1 cellular context compared by ENCODE assay signal in the genomic region with DNA sequence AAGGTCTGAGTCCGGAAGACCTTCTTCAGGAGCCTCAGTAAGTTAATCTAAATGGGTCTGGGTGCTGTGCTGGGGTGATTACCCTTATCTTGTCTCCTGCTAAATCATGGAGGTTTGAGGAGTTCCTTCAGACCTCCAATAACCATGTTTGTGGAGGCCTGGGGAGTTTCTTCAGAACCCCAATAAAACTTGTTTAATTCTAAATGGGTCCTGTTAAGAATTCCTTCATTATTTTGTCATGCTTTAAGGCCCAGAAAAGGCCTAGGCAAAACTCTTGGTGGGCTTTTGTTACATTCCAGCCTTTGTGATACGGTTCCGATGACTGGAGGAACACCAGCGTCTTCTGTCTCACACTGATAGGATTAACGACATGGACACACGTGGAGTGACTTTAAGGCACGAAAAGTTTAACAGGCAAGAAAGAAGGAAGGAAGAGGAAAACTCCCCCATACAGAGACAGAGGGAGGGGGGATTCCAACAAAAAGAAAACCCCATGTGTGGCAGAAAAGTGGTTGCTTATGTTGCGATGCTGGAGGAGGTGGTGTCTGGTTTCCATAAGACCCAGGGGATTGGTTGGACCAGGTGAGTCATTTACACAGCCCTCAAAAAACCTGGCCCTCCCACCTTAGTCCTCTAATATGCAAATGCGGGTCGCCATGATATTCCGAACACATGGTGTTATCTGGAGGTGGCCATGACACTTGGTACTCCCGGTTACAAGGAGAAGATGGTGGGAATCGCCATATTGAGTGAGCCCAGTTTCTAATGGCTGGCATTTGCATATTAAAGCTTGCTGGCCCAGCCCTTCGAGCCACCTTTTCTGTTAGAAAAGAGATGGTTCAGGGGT.
A peak's percentile ranks its signal among the peaks of the same experiment; 100 is the strongest.
TF ChIP-seq lines count a peak whose summit lies in the region.

No MANE protein-coding gene starts in this region.

TF ChIP-seq in K562, 482 proteins besides CTCF, POLR2A, EP300 and RAD21 (continued from another document and continues in another):
- TF ChIP-seq, protein P1, sequence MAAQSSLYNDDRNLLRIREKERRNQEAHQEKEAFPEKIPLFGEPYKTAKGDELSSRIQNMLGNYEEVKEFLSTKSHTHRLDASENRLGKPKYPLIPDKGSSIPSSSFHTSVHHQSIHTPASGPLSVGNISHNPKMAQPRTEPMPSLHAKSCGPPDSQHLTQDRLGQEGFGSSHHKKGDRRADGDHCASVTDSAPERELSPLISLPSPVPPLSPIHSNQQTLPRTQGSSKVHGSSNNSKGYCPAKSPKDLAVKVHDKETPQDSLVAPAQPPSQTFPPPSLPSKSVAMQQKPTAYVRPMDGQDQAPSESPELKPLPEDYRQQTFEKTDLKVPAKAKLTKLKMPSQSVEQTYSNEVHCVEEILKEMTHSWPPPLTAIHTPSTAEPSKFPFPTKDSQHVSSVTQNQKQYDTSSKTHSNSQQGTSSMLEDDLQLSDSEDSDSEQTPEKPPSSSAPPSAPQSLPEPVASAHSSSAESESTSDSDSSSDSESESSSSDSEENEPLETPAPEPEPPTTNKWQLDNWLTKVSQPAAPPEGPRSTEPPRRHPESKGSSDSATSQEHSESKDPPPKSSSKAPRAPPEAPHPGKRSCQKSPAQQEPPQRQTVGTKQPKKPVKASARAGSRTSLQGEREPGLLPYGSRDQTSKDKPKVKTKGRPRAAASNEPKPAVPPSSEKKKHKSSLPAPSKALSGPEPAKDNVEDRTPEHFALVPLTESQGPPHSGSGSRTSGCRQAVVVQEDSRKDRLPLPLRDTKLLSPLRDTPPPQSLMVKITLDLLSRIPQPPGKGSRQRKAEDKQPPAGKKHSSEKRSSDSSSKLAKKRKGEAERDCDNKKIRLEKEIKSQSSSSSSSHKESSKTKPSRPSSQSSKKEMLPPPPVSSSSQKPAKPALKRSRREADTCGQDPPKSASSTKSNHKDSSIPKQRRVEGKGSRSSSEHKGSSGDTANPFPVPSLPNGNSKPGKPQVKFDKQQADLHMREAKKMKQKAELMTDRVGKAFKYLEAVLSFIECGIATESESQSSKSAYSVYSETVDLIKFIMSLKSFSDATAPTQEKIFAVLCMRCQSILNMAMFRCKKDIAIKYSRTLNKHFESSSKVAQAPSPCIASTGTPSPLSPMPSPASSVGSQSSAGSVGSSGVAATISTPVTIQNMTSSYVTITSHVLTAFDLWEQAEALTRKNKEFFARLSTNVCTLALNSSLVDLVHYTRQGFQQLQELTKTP (IDR thresholded peaks at IDR 0.05; ENCODE audit: low read depth in 1 of 2, partially characterized antibody in 2 of 2): peak in 1 of 2 experiments; percentile 46
- TF ChIP-seq ZBED1 (IDR thresholded peaks at IDR 0.05) (no peak), ZNF699 (CRISPR knock-in tag; IDR thresholded peaks at IDR 0.05; ENCODE audit: insufficient replicate concordance) (no peak), ZNF274 (IDR thresholded peaks at IDR 0.05; ENCODE audit: borderline replicate concordance, low read depth, low read length) (no peak), BDP1 (IDR thresholded peaks at IDR 0.05; ENCODE audit: insufficient read depth, insufficient read length) (no peak), ZNF408 (CRISPR knock-in tag; IDR thresholded peaks at IDR 0.05; ENCODE audit: low read depth) (no peak), SPI1 (IDR thresholded peaks at IDR 0.05; ENCODE audit: borderline replicate concordance, low read depth, low read length) (peak; percentile 42; the same call in 1 of the 2 replicates), NR3C1 (CRISPR knock-in tag; IDR thresholded peaks at IDR 0.05) (no peak), RBBP5 (IDR thresholded peaks at IDR 0.05; ENCODE audit: borderline replicate concordance, insufficient read depth, low read length, poor library complexity, severe bottlenecking) (no peak), FOXJ2 (tag; IDR thresholded peaks at IDR 0.05) (no peak), SAFB2 (IDR thresholded peaks at IDR 0.05; ENCODE audit: borderline replicate concordance, low read depth, low read length, severe bottlenecking) (no peak), MCM3 (IDR thresholded peaks at IDR 0.05) (no peak), NCOR1 (IDR thresholded peaks at IDR 0.05) (peak; percentile 77), RBM14 (IDR thresholded peaks at IDR 0.05; ENCODE audit: borderline replicate concordance, insufficient read depth, low read depth, low read length) (no peak), ZFP1 (CRISPR knock-in tag; IDR thresholded peaks at IDR 0.05) (no peak), STAT5A (IDR thresholded peaks at IDR 0.05; ENCODE audit: borderline replicate concordance, low read length) (0 out of 2 replicates have a peak, but pooled peaks have one; percentile 18), SMAD3 (CRISPR knock-in tag; conservative IDR thresholded peaks at IDR 0.05) (no peak), TCF3 (CRISPR knock-in tag; IDR thresholded peaks at IDR 0.05) (peak; percentile 75), ZSCAN32 (CRISPR knock-in tag; IDR thresholded peaks at IDR 0.05) (no peak), PHB (CRISPR knock-in tag; IDR thresholded peaks at IDR 0.05) (no peak), SOX6 (IDR thresholded peaks at IDR 0.05) (peak; percentile 52; the same call in 1 of the 2 replicates), HLTF (IDR thresholded peaks at IDR 0.05) (no peak), PURB (CRISPR knock-in tag; IDR thresholded peaks at IDR 0.05; ENCODE audit: low read depth) (no peak), BHLHE40 (IDR thresholded peaks at IDR 0.05; ENCODE audit: low read length) (0 out of 2 replicates have a peak, but pooled peaks have one; percentile 21), KAT8 (IDR thresholded peaks at IDR 0.05; ENCODE audit: low read depth) (no peak), MEIS2 (IDR thresholded peaks at IDR 0.05; ENCODE audit: partially characterized antibody) (peak; percentile 27), HCFC1 (IDR thresholded peaks at IDR 0.05; ENCODE audit: low read depth, low read length) (peak; percentile 44; the same call in 1 of the 2 replicates), HDAC8 (tag; IDR thresholded peaks at IDR 0.05) (0 out of 2 replicates have a peak, but pooled peaks have one; percentile 28), GATA2 (CRISPR knock-in tag; IDR thresholded peaks at IDR 0.05) (peak; percentile 45), NR2C2 (CRISPR knock-in tag; IDR thresholded peaks at IDR 0.05) (no peak), NR2C2 (tag; IDR thresholded peaks at IDR 0.05) (peak; percentile 46), ASH1L (IDR thresholded peaks at IDR 0.05; ENCODE audit: borderline replicate concordance, low read depth, partially characterized antibody) (no peak), NEUROD1 (IDR thresholded peaks at IDR 0.05; ENCODE audit: borderline replicate concordance, low read depth, low read length, partially characterized antibody) (no peak)
- TF ChIP-seq, protein P2, sequence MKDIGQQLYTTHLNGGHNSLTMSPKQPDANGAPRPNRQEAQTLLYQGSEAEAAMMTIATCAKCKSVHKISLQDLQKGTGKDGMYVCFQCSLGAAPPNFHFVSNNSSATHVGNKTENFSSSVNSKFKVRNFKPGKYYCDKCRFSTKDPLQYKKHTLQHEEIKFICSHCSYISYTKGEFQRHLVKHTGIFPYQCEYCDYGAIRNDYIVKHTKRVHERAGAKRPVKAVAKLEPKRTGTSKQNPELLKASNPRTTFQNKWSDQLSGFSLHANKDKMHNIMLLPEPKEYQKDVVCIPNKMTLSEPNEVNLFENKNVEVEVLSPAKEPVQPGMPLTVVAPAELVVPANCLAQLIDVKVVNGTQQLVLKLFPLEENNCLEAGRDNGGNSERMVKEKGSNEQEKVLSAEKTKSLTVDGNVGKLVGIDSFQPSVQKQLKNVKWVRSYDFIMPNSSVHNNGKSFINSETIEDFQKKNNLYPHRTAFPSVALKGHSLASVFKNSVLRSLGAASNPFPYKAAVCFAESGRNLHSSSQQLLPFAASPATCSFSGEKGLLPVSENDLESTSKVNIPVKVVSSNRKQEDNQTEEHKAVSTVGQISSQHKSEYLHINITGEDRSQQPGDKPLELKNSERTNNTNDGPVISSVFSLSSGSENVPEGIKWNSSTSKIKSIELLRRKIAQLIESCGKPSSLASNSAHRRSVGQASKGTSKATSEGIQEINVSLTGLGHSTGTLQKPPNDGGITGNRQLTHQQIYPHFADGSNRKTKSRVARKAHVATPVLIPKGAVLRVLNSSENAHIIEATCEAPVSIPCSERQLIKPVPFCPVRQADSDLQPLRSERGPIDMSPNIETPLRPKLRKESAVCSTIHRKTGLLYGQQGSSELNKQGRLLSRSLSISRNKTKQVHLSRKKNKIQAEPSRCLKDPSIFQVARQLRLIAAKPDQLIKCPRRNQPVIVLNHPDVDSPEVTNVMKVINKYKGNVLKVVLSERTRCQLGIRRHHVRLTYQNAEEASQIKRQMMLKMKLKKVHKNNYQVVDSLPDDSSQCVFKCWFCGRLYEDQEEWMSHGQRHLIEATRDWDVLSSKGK (CRISPR knock-in tag; IDR thresholded peaks at IDR 0.05): no peak
- TF ChIP-seq, protein P3, sequence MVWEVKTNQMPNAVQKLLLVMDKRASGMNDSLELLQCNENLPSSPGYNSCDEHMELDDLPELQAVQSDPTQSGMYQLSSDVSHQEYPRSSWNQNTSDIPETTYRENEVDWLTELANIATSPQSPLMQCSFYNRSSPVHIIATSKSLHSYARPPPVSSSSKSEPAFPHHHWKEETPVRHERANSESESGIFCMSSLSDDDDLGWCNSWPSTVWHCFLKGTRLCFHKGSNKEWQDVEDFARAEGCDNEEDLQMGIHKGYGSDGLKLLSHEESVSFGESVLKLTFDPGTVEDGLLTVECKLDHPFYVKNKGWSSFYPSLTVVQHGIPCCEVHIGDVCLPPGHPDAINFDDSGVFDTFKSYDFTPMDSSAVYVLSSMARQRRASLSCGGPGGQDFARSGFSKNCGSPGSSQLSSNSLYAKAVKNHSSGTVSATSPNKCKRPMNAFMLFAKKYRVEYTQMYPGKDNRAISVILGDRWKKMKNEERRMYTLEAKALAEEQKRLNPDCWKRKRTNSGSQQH (CRISPR knock-in tag; IDR thresholded peaks at IDR 0.05): no peak
- TF ChIP-seq, protein P4, sequence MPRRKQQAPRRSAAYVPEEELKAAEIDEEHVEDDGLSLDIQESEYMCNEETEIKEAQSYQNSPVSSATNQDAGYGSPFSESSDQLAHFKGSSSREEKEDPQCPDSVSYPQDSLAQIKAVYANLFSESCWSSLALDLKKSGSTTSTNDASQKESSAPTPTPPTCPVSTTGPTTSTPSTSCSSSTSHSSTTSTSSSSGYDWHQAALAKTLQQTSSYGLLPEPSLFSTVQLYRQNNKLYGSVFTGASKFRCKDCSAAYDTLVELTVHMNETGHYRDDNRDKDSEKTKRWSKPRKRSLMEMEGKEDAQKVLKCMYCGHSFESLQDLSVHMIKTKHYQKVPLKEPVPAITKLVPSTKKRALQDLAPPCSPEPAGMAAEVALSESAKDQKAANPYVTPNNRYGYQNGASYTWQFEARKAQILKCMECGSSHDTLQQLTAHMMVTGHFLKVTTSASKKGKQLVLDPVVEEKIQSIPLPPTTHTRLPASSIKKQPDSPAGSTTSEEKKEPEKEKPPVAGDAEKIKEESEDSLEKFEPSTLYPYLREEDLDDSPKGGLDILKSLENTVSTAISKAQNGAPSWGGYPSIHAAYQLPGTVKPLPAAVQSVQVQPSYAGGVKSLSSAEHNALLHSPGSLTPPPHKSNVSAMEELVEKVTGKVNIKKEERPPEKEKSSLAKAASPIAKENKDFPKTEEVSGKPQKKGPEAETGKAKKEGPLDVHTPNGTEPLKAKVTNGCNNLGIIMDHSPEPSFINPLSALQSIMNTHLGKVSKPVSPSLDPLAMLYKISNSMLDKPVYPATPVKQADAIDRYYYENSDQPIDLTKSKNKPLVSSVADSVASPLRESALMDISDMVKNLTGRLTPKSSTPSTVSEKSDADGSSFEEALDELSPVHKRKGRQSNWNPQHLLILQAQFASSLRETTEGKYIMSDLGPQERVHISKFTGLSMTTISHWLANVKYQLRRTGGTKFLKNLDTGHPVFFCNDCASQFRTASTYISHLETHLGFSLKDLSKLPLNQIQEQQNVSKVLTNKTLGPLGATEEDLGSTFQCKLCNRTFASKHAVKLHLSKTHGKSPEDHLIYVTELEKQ (CRISPR knock-in tag; IDR thresholded peaks at IDR 0.05): no peak
- TF ChIP-seq, protein P5, sequence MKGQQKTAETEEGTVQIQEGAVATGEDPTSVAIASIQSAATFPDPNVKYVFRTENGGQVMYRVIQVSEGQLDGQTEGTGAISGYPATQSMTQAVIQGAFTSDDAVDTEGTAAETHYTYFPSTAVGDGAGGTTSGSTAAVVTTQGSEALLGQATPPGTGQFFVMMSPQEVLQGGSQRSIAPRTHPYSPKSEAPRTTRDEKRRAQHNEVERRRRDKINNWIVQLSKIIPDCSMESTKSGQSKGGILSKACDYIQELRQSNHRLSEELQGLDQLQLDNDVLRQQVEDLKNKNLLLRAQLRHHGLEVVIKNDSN (CRISPR knock-in tag; IDR thresholded peaks at IDR 0.05): no peak
- TF ChIP-seq, protein P6, sequence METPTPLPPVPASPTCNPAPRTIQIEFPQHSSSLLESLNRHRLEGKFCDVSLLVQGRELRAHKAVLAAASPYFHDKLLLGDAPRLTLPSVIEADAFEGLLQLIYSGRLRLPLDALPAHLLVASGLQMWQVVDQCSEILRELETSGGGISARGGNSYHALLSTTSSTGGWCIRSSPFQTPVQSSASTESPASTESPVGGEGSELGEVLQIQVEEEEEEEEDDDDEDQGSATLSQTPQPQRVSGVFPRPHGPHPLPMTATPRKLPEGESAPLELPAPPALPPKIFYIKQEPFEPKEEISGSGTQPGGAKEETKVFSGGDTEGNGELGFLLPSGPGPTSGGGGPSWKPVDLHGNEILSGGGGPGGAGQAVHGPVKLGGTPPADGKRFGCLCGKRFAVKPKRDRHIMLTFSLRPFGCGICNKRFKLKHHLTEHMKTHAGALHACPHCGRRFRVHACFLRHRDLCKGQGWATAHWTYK (CRISPR knock-in tag; IDR thresholded peaks at IDR 0.05): no peak; the same call in 1 of the 2 replicates
- TF ChIP-seq, protein P7, sequence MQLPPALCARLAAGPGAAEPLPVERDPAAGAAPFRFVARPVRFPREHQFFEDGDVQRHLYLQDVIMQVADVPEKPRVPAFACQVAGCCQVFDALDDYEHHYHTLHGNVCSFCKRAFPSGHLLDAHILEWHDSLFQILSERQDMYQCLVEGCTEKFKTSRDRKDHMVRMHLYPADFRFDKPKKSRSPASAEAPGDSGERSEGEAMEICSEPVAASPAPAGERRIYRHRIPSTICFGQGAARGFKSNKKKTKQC (CRISPR knock-in tag; IDR thresholded peaks at IDR 0.05): no peak
- TF ChIP-seq, protein P8, sequence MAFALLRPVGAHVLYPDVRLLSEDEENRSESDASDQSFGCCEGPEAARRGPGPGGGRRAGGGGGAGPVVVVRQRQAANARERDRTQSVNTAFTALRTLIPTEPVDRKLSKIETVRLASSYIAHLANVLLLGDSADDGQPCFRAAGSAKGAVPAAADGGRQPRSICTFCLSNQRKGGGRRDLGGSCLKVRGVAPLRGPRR (CRISPR knock-in tag; IDR thresholded peaks at IDR 0.05): no peak
- TF ChIP-seq, protein P9, sequence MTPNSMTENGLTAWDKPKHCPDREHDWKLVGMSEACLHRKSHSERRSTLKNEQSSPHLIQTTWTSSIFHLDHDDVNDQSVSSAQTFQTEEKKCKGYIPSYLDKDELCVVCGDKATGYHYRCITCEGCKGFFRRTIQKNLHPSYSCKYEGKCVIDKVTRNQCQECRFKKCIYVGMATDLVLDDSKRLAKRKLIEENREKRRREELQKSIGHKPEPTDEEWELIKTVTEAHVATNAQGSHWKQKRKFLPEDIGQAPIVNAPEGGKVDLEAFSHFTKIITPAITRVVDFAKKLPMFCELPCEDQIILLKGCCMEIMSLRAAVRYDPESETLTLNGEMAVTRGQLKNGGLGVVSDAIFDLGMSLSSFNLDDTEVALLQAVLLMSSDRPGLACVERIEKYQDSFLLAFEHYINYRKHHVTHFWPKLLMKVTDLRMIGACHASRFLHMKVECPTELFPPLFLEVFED (CRISPR knock-in tag; conservative IDR thresholded peaks at IDR 0.05): no peak
